In the genomic region with DNA sequence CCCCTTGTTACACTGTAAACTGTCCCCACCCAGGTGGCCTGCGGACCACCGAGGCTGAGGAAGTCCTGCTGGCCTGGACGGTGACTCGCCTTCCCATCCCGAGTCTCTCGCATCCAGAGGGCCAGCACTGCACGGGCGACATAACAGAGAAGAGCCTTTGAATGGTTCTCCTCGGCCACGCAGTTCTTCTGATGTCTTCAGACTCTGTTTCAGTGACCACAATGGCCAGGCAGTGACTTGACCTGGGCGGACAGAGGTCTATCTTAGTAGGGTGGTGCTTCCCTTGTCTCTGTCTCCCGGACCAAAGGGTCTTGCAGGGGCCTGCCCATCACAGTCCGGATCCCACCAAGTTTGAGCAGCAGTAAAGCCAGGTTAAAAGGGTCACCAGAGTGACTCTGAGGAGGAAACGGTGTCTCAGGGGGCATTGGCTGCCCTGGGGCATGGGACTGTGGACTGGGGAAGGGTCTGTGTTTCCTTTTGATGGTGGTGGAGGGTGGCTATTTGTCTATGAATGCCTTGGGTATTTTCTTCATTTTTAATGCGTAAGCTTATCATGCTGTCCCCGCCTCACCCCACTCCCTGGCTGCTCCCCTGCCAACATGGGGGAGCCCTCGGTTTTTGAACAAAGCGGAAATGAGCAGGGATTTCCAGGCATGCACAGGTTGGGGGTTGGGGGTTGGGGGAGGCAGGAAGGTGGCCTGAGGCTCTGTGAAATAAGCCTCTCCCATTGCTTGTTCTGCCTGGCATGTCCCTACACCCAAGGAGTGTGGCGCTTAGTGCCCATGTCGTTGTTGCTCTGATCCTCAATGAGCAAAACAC, we compare ENCODE assay signal across 24 cellular contexts. TPM values are rescaled to one million over a fixed set of nuclear protein-coding genes. Genes with fewer than 3 reads are reported as not detected.
DNase-seq lines count a peak whose midpoint lies in the region; ATAC-seq and TF ChIP-seq lines count a peak whose summit lies in the region.
"Had no signal": no experiment of that assay in that cellular context is flagged by ENCODE, and none has a peak within 500 bp of the region (broad histone marks: within the 10 kb centered on the region; RNA-seq: fewer than 3 reads in every experiment).

No MANE protein-coding gene starts in this region.

- peak; percentile 54 for DNase-seq in activated effector memory CD4-positive, alpha-beta T cell treated with anti-CD3 and anti-CD28 coated beads, Interleukin-2, amount 50 U/mL, for 16 hours
- DNase-seq in activated effector memory CD4-positive, alpha-beta T cell treated with Interleukin-2 at 50 U/mL for 16 hours = no peak
- DNase-seq in natural killer cell (peak; percentile 14), osteocyte (ENCODE audit: extremely low spot score, unreplicated experiment) (peak; percentile 81), body of pancreas (no peak)
- no peak for DNase-seq in natural killer cell treated with Interleukin-12 subunit alpha and Interleukin-12 subunit beta and Interleukin-15 and Interleukin-18, amount 100 ng/mL, for 72 hours (ENCODE audit: low spot score)
- no peak for DNase-seq in stimulated activated naive B cell treated with anti-CD40 and anti-IgM and Interleukin-4, amounts not matched to agents 10 μg/mL and 1 μg/mL and 100 μg/mL, for 72 hours
- DNase-seq: 8988T, ACHN, BE2C, Calu3, DND-41, HCEC 1CT, NCI-H1092, NCI-H1417 treated with DMSO at 0.1 percent for 48 hours, NCI-H1694 treated with DMSO at 0.1 percent for 48 hours, NCI-H2081, NCI-H2227 treated with DMSO at 0.1 percent for 48 hours, NCI-H526 treated with DMSO at 0.1 percent for 48 hours, Right ventricle myocardium superior, RPMI8226 had no signal

- H3K9me3 ChIP-seq in body of pancreas = no peaks in the 10 kb centered on the region
- H3K9me3 ChIP-seq: BE2C had no signal

- 86% methylated on average over 18 to 20 of the region's 20 CpGs for WGBS in body of pancreas, 2 donors

- no peak for ATAC-seq in natural killer cell
- ATAC-seq in natural killer cell treated with Interleukin-12 subunit alpha and Interleukin-12 subunit beta and Interleukin-15 and Interleukin-18, amount 100 ng/mL, for 72 hours = no peak
- no peak for ATAC-seq in body of pancreas
- ATAC-seq in stimulated activated naive B cell treated with anti-CD40 and anti-IgM and Interleukin-4, amounts not matched to agents 10 μg/mL and 1 μg/mL and 100 μg/mL, for 72 hours (replicated peaks) = no peak

- H3K4me3 ChIP-seq in body of pancreas = no peak overlapping the region

- no peaks in the 10 kb centered on the region for H3K4me1 ChIP-seq in body of pancreas

- H3K4me1 Mint-ChIP-seq in natural killer cell = peaks cover 53 to 56% of the 10 kb centered on the region in 2 donors
- peaks cover 49 to 60% of the 10 kb centered on the region in 2 donors for H3K4me1 Mint-ChIP-seq in natural killer cell treated with Interleukin-12 subunit alpha and Interleukin-12 subunit beta and Interleukin-15 and Interleukin-18, amount 100 ng/mL, for 72 hours (ENCODE audit: low read depth in 2 of 2)
- peaks cover 18% of the 10 kb centered on the region for H3K4me1 Mint-ChIP-seq in osteocyte (ENCODE audit: unreplicated experiment)
- peaks cover 20 to 35% of the 10 kb centered on the region in 2 donors for H3K4me1 Mint-ChIP-seq in stimulated activated naive B cell treated with anti-CD40 and anti-IgM and Interleukin-4, amounts not matched to agents 10 μg/mL and 1 μg/mL and 100 μg/mL, for 72 hours

- no peaks in the 10 kb centered on the region for H3K9me3 Mint-ChIP-seq in natural killer cell
- no peaks in the 10 kb centered on the region for H3K9me3 Mint-ChIP-seq in natural killer cell treated with Interleukin-12 subunit alpha and Interleukin-12 subunit beta and Interleukin-15 and Interleukin-18, amount 100 ng/mL, for 72 hours
- H3K9me3 Mint-ChIP-seq in osteocyte (ENCODE audit: unreplicated experiment) = no peaks in the 10 kb centered on the region
- H3K9me3 Mint-ChIP-seq in stimulated activated naive B cell treated with anti-CD40 and anti-IgM and Interleukin-4, amounts not matched to agents 10 μg/mL and 1 μg/mL and 100 μg/mL, for 72 hours = no peaks in the 10 kb centered on the region

- intact Hi-C loops in natural killer cell (cut with micrococcal nuclease) = loop anchor here (10.0 kb wide), 1 partner anchor 52 kb away; no protein-coding TSS in a partner anchor
- intact Hi-C loops in body of pancreas (cut with DNase I) = no loop called here

- H3K27ac Mint-ChIP-seq in natural killer cell = no peak overlapping the region
- H3K27ac Mint-ChIP-seq in natural killer cell treated with Interleukin-12 subunit alpha and Interleukin-12 subunit beta and Interleukin-15 and Interleukin-18, amount 100 ng/mL, for 72 hours = peak overlapping the region in 1 of 2 donors; percentile 4
- H3K27ac Mint-ChIP-seq in osteocyte (ENCODE audit: unreplicated experiment) = no peak overlapping the region
- H3K27ac Mint-ChIP-seq in stimulated activated naive B cell treated with anti-CD40 and anti-IgM and Interleukin-4, amounts not matched to agents 10 μg/mL and 1 μg/mL and 100 μg/mL, for 72 hours = no peak overlapping the region

- H3K36me3 Mint-ChIP-seq in natural killer cell (no peaks in the 10 kb centered on the region), osteocyte (ENCODE audit: unreplicated experiment) (no peaks in the 10 kb centered on the region)
- H3K36me3 Mint-ChIP-seq in natural killer cell treated with Interleukin-12 subunit alpha and Interleukin-12 subunit beta and Interleukin-15 and Interleukin-18, amount 100 ng/mL, for 72 hours = no peaks in the 10 kb centered on the region
- H3K36me3 Mint-ChIP-seq in stimulated activated naive B cell treated with anti-CD40 and anti-IgM and Interleukin-4, amounts not matched to agents 10 μg/mL and 1 μg/mL and 100 μg/mL, for 72 hours = no peaks in the 10 kb centered on the region

- TF ChIP-seq CTCF in natural killer cell (IDR thresholded peaks at IDR 0.05) (no peak), osteocyte (IDR thresholded peaks at IDR 0.05) (no peak), body of pancreas (IDR thresholded peaks at IDR 0.05) (no peak)

- TF ChIP-seq POLR2A in body of pancreas (IDR thresholded peaks at IDR 0.05) = no peak

- no peak overlapping the region for H3K27ac ChIP-seq in body of pancreas
- H3K27ac ChIP-seq: HL-60 had no signal

- H3K27me3 ChIP-seq in body of pancreas = no peaks in the 10 kb centered on the region

- no peaks in the 10 kb centered on the region for H3K36me3 ChIP-seq in body of pancreas (replicated peaks in 1 of 2; ENCODE audit: insufficient read depth in 1 of 2, low read depth in 2 of 2)
- H3K36me3 ChIP-seq: BE2C had no signal

- H3K27me3 Mint-ChIP-seq in natural killer cell (ENCODE audit: low read depth in 2 of 2) (peaks cover 52 to 53% of the 10 kb centered on the region in 2 donors), osteocyte (ENCODE audit: unreplicated experiment) (peaks cover 31% of the 10 kb centered on the region)
- H3K27me3 Mint-ChIP-seq in natural killer cell treated with Interleukin-12 subunit alpha and Interleukin-12 subunit beta and Interleukin-15 and Interleukin-18, amount 100 ng/mL, for 72 hours = peaks cover 30 to 36% of the 10 kb centered on the region in 2 donors
- peaks cover 4 to 14% of the 10 kb centered on the region in 2 donors for H3K27me3 Mint-ChIP-seq in stimulated activated naive B cell treated with anti-CD40 and anti-IgM and Interleukin-4, amounts not matched to agents 10 μg/mL and 1 μg/mL and 100 μg/mL, for 72 hours

- H3K4me3 Mint-ChIP-seq in natural killer cell = no peak overlapping the region
- no peak overlapping the region for H3K4me3 Mint-ChIP-seq in natural killer cell treated with Interleukin-12 subunit alpha and Interleukin-12 subunit beta and Interleukin-15 and Interleukin-18, amount 100 ng/mL, for 72 hours
- no peak overlapping the region for H3K4me3 Mint-ChIP-seq in osteocyte (ENCODE audit: unreplicated experiment)
- no peak overlapping the region for H3K4me3 Mint-ChIP-seq in stimulated activated naive B cell treated with anti-CD40 and anti-IgM and Interleukin-4, amounts not matched to agents 10 μg/mL and 1 μg/mL and 100 μg/mL, for 72 hours

RNA-seq across cellular contexts. Expression of a gene that starts 10.3 kb away (rescaled TPM):
- total RNA-seq in natural killer cell = not detected
- not detected for total RNA-seq in natural killer cell treated with Interleukin-12 subunit alpha and Interleukin-12 subunit beta and Interleukin-15 and Interleukin-18, amount 100 ng/mL, for 72 hours
- not detected in 2 replicates for total RNA-seq in osteocyte
- not detected for total RNA-seq in body of pancreas
- total RNA-seq: Calu3, H1, NCI-H460, Right ventricle myocardium superior had no signal

RNA-seq across cellular contexts. Expression of a gene that starts 28.5 kb away (rescaled TPM):
- total RNA-seq in natural killer cell (not detected), osteocyte (not detected in 2 replicates), body of pancreas (not detected)
- total RNA-seq in natural killer cell treated with Interleukin-12 subunit alpha and Interleukin-12 subunit beta and Interleukin-15 and Interleukin-18, amount 100 ng/mL, for 72 hours = not detected
- total RNA-seq: Calu3, H1, NCI-H460, Right ventricle myocardium superior had no signal

RNA-seq across cellular contexts. Expression of a gene that starts 35.8 kb away (rescaled TPM):
- not detected for total RNA-seq in natural killer cell
- not detected for total RNA-seq in natural killer cell treated with Interleukin-12 subunit alpha and Interleukin-12 subunit beta and Interleukin-15 and Interleukin-18, amount 100 ng/mL, for 72 hours
- total RNA-seq in osteocyte = not detected in 2 replicates
- not detected for total RNA-seq in body of pancreas
- total RNA-seq: Calu3, H1, Right ventricle myocardium superior had no signal

RNA-seq across cellular contexts. Expression of a gene that starts 49.2 kb away (rescaled TPM):
- total RNA-seq in natural killer cell = not detected
- total RNA-seq in natural killer cell treated with Interleukin-12 subunit alpha and Interleukin-12 subunit beta and Interleukin-15 and Interleukin-18, amount 100 ng/mL, for 72 hours = not detected
- not detected in 2 replicates for total RNA-seq in osteocyte
- total RNA-seq in body of pancreas = not detected
- total RNA-seq: Calu3, H1, NCI-H460, Right ventricle myocardium superior had no signal

Comparison
In these comparisons a context has a peak if more than half of its experiments do, and no peak if none do; other contexts are left out.
1. DNase-seq: peak in activated effector memory CD4-positive, alpha-beta T cell treated with anti-CD3 and anti-CD28 coated beads, Interleukin-2, amount 50 U/mL, for 16 hours (single experiment), natural killer cell (single experiment) and osteocyte (single experiment); none in activated effector memory CD4-positive, alpha-beta T cell treated with Interleukin-2 at 50 U/mL for 16 hours (single experiment), natural killer cell treated with Interleukin-12 subunit alpha and Interleukin-12 subunit beta and Interleukin-15 and Interleukin-18, amount 100 ng/mL, for 72 hours (single experiment), body of pancreas (0 of 4) and stimulated activated naive B cell treated with anti-CD40 and anti-IgM and Interleukin-4, amounts not matched to agents 10 μg/mL and 1 μg/mL and 100 μg/mL, for 72 hours (single experiment).